In genomic region chr1:52141513-52142219, GRCh38 we compare ENCODE assay signal across 8 cellular contexts. TPM values are rescaled to one million over a fixed set of nuclear protein-coding genes. Genes with fewer than 3 reads are reported as not detected.
DNase-seq lines count a peak whose midpoint lies in the region; ATAC-seq and TF ChIP-seq lines count a peak whose summit lies in the region.

A gene with protein sequence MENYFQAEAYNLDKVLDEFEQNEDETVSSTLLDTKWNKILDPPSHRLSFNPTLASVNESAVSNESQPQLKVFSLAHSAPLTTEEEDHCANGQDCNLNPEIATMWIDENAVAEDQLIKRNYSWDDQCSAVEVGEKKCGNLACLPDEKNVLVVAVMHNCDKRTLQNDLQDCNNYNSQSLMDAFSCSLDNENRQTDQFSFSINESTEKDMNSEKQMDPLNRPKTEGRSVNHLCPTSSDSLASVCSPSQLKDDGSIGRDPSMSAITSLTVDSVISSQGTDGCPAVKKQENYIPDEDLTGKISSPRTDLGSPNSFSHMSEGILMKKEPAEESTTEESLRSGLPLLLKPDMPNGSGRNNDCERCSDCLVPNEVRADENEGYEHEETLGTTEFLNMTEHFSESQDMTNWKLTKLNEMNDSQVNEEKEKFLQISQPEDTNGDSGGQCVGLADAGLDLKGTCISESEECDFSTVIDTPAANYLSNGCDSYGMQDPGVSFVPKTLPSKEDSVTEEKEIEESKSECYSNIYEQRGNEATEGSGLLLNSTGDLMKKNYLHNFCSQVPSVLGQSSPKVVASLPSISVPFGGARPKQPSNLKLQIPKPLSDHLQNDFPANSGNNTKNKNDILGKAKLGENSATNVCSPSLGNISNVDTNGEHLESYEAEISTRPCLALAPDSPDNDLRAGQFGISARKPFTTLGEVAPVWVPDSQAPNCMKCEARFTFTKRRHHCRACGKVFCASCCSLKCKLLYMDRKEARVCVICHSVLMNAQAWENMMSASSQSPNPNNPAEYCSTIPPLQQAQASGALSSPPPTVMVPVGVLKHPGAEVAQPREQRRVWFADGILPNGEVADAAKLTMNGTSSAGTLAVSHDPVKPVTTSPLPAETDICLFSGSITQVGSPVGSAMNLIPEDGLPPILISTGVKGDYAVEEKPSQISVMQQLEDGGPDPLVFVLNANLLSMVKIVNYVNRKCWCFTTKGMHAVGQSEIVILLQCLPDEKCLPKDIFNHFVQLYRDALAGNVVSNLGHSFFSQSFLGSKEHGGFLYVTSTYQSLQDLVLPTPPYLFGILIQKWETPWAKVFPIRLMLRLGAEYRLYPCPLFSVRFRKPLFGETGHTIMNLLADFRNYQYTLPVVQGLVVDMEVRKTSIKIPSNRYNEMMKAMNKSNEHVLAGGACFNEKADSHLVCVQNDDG (N-terminal part only) (plus strand): TSS chr1:52142089. CDS start chr1:52233207, 91,118 bp downstream.

- no peaks in the 10 kb centered on the region for H3K27me3 Mint-ChIP-seq in activated naive CD4-positive, alpha-beta T cell treated with anti-CD3 and anti-CD28 coated beads, Interleukin-2, amount 50 U/mL, for 24 hours

- peaks cover 19% of the 10 kb centered on the region; the same call in 1 of the 2 replicates for H3K79me2 ChIP-seq in KMS-11 (ENCODE audit: insufficient read depth, low read depth)

- TF ChIP-seq CTCF in KMS-11 (conservative IDR thresholded peaks at IDR 0.05; ENCODE audit: low read depth, low read length) (peak; percentile 61), omental fat pad (IDR thresholded peaks at IDR 0.05) (peak in 2 of 3 donors; percentile 48 to 56)

- H3K36me3 Mint-ChIP-seq in activated naive CD4-positive, alpha-beta T cell treated with anti-CD3 and anti-CD28 coated beads, Interleukin-2, amount 50 U/mL, for 24 hours, result peaks cover 2% of the 10 kb centered on the region

- no peaks in the 10 kb centered on the region for H4K20me1 ChIP-seq in KMS-11 (ENCODE audit: insufficient read depth)

- H3K36me3 ChIP-seq in KMS-11 (ENCODE audit: insufficient read depth), result no peaks in the 10 kb centered on the region
- H3K36me3 ChIP-seq in SK-N-MC (ENCODE audit: insufficient read depth, low read length), result no peaks in the 10 kb centered on the region
- H3K36me3 ChIP-seq in thymus (ENCODE audit: control insufficient read depth, insufficient read depth), result no peaks in the 10 kb centered on the region

- H3K4me3 ChIP-seq in KMS-11 (IDR thresholded peaks at IDR 0.05; ENCODE audit: insufficient read depth, low read depth, low read length), result peak within 1 kb of the TSS; percentile 95
- peak within 1 kb of the TSS; percentile 81 for H3K4me3 ChIP-seq in SK-N-MC
- H3K4me3 ChIP-seq in thymus (ENCODE audit: low read length), result peak within 1 kb of the TSS; percentile 81

- peak within 1 kb of the TSS; percentile 84 for H2AFZ ChIP-seq in KMS-11 (ENCODE audit: low read depth)

- peaks cover 26% of the 10 kb centered on the region for H3K4me1 ChIP-seq in KMS-11 (ENCODE audit: low read depth, poor library complexity, severe bottlenecking)
- peaks cover 5% of the 10 kb centered on the region for H3K4me1 ChIP-seq in thymus (ENCODE audit: control insufficient read depth, insufficient read depth, low read length)

- no peaks in the 10 kb centered on the region for H3K9me3 ChIP-seq in SK-N-MC (ENCODE audit: low read depth, low read length)
- H3K9me3 ChIP-seq in thymus (ENCODE audit: control insufficient read depth), result no peaks in the 10 kb centered on the region

- H3K27ac Mint-ChIP-seq in activated naive CD4-positive, alpha-beta T cell treated with anti-CD3 and anti-CD28 coated beads, Interleukin-2, amount 50 U/mL, for 24 hours, result peak within 1 kb of the TSS; percentile 96

- peak within 1 kb of the TSS; percentile 93 for H3K4me3 Mint-ChIP-seq in activated naive CD4-positive, alpha-beta T cell treated with anti-CD3 and anti-CD28 coated beads, Interleukin-2, amount 50 U/mL, for 24 hours

- H3K4me1 Mint-ChIP-seq in activated naive CD4-positive, alpha-beta T cell treated with anti-CD3 and anti-CD28 coated beads, Interleukin-2, amount 50 U/mL, for 24 hours, result peaks cover 53% of the 10 kb centered on the region

- peak; percentile 61 for DNase-seq in DMS153 treated with DMSO at 0.1 percent for 48 hours (lab: John Stamatoyannopoulos, UW; ENCODE audit: unreplicated experiment)
- DNase-seq in SK-N-MC (ENCODE audit: low read depth, low spot score), result no peak
- peak; percentile 85 for DNase-seq in glomerular visceral epithelial cell (ENCODE audit: extremely low spot score)
- DNase-seq in omental fat pad (ENCODE audit: low spot score), result peak; percentile 35

- H3K9ac ChIP-seq in KMS-11 (peak within 1 kb of the TSS; percentile 94), SK-N-MC (ENCODE audit: insufficient read length) (peak within 1 kb of the TSS; percentile 91)

- no peaks in the 10 kb centered on the region for H3K9me3 Mint-ChIP-seq in activated naive CD4-positive, alpha-beta T cell treated with anti-CD3 and anti-CD28 coated beads, Interleukin-2, amount 50 U/mL, for 24 hours

- 2% methylated on average over 72 of the region's 72 CpGs for WGBS in thymus

- H3K27ac ChIP-seq in KMS-11, result peak within 1 kb of the TSS; percentile 78
- H3K27ac ChIP-seq in SK-N-MC, result peak within 1 kb of the TSS; percentile 45; the same call in 1 of the 2 replicates
- peak within 1 kb of the TSS; percentile 74 for H3K27ac ChIP-seq in thymus (ENCODE audit: low read depth)

- ATAC-seq in GM21619 (IDR thresholded peaks at IDR 0.05; ENCODE audit: unreplicated experiment) (peak; percentile 45), omental fat pad (ENCODE audit: low FRiP score) (peak; percentile 91)

- H3K27me3 ChIP-seq in KMS-11 (ENCODE audit: insufficient read depth, low read depth) (no peaks in the 10 kb centered on the region), thymus (ENCODE audit: control insufficient read depth, insufficient read depth) (peaks cover 13% of the 10 kb centered on the region)

- H3K4me2 ChIP-seq in KMS-11, result peak within 1 kb of the TSS; percentile 89

RNA-seq across cellular contexts. Expression of the gene that starts here (rescaled TPM):
- total RNA-seq in omental fat pad, result 10 to 100 TPM; 23.1 to 35.0 (median 27.7) TPM
- polyA plus RNA-seq in thymus, result 3.6 TPM
